In the genomic region with DNA sequence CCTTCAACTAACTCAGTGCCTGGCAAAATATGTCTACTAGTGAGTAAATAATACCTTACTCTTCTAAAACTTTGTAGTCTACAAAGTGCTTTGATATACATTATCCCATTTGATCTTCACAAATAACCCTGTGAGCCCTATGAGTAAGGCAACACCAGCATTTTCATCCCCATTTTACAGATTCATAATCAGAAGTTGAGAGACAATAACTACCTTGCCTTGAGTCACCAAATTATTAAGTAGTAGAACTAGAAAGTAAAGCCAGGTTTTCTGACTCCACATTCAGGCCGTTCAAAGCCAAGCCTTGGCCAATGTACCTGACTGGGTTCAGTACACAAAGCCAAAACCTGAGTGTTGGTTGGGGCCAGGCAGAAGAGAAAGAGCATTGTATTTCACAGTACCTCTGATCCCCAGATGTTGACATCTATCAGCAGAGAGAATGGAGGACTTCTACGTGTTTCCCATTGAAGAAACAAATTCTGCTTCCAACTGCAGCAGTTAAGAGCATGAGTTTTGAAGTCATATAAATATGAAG, we compare ENCODE assay signal across 1 cellular context.
TF ChIP-seq lines count a peak whose summit lies in the region.

No MANE protein-coding gene starts in this region.

TF ChIP-seq in HepG2, 621 proteins besides CTCF, POLR2A, EP300 and RAD21 (continued from another document and continues in another):
- TF ChIP-seq REXO4 (CRISPR knock-in tag; IDR thresholded peaks at IDR 0.05; ENCODE audit: borderline replicate concordance): no peak
- TF ChIP-seq ASH2L (IDR thresholded peaks at IDR 0.05; ENCODE audit: insufficient read length, low read depth, low read length): peak; percentile 36
- no peak for TF ChIP-seq ZNF724P (CRISPR knock-in tag; IDR thresholded peaks at IDR 0.05; ENCODE audit: borderline replicate concordance)
- TF ChIP-seq, protein P1, sequence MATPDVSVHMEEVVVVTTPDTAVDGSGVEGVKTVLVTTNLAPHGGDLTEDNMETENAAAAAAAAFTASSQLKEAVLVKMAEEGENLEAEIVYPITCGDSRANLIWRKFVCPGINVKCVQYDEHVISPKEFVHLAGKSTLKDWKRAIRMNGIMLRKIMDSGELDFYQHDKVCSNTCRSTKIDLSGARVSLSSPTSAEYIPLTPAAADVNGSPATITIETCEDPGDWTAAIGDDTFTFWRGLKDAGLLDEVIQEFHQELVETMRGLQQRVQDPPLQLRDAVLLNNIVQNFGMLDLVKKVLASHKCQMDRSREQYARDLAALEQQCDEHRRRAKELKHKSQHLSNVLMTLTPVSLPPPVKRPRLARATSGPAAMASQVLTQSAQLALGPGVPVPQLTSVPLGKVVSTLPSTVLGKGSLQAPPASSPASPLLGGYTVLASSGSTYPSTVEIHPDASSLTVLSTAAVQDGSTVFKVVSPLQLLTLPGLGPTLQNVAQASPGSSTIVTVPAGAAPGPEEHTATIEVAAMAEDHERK (CRISPR knock-in tag; IDR thresholded peaks at IDR 0.05; ENCODE audit: low read depth): no peak
- TF ChIP-seq CREM (IDR thresholded peaks at IDR 0.05): no peak
- TF ChIP-seq CREM (CRISPR knock-in tag; IDR thresholded peaks at IDR 0.05): no peak
- TF ChIP-seq, protein P2, sequence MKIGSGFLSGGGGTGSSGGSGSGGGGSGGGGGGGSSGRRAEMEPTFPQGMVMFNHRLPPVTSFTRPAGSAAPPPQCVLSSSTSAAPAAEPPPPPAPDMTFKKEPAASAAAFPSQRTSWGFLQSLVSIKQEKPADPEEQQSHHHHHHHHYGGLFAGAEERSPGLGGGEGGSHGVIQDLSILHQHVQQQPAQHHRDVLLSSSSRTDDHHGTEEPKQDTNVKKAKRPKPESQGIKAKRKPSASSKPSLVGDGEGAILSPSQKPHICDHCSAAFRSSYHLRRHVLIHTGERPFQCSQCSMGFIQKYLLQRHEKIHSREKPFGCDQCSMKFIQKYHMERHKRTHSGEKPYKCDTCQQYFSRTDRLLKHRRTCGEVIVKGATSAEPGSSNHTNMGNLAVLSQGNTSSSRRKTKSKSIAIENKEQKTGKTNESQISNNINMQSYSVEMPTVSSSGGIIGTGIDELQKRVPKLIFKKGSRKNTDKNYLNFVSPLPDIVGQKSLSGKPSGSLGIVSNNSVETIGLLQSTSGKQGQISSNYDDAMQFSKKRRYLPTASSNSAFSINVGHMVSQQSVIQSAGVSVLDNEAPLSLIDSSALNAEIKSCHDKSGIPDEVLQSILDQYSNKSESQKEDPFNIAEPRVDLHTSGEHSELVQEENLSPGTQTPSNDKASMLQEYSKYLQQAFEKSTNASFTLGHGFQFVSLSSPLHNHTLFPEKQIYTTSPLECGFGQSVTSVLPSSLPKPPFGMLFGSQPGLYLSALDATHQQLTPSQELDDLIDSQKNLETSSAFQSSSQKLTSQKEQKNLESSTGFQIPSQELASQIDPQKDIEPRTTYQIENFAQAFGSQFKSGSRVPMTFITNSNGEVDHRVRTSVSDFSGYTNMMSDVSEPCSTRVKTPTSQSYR (CRISPR knock-in tag; IDR thresholded peaks at IDR 0.05; ENCODE audit: borderline replicate concordance): no peak
- TF ChIP-seq ZNF337 (CRISPR knock-in tag; IDR thresholded peaks at IDR 0.05; ENCODE audit: borderline replicate concordance, low read depth): no peak
- no peak for TF ChIP-seq ZNF350 (CRISPR knock-in tag; IDR thresholded peaks at IDR 0.05; ENCODE audit: borderline replicate concordance, low read depth)
- TF ChIP-seq CBX1 (IDR thresholded peaks at IDR 0.05; ENCODE audit: low read depth): no peak
- TF ChIP-seq HNRNPK (IDR thresholded peaks at IDR 0.05; ENCODE audit: low read depth, low read length, poor library complexity, severe bottlenecking): no peak
- no peak for TF ChIP-seq ZNF124 (CRISPR knock-in tag; IDR thresholded peaks at IDR 0.05)
- no peak for TF ChIP-seq KDM4B (CRISPR knock-in tag; IDR thresholded peaks at IDR 0.05)
- TF ChIP-seq, protein P3, sequence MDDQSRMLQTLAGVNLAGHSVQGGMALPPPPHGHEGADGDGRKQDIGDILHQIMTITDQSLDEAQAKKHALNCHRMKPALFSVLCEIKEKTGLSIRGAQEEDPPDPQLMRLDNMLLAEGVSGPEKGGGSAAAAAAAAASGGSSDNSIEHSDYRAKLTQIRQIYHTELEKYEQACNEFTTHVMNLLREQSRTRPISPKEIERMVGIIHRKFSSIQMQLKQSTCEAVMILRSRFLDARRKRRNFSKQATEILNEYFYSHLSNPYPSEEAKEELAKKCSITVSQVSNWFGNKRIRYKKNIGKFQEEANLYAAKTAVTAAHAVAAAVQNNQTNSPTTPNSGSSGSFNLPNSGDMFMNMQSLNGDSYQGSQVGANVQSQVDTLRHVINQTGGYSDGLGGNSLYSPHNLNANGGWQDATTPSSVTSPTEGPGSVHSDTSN (CRISPR knock-in tag; IDR thresholded peaks at IDR 0.05; ENCODE audit: borderline replicate concordance): no peak
- TF ChIP-seq, protein P4, sequence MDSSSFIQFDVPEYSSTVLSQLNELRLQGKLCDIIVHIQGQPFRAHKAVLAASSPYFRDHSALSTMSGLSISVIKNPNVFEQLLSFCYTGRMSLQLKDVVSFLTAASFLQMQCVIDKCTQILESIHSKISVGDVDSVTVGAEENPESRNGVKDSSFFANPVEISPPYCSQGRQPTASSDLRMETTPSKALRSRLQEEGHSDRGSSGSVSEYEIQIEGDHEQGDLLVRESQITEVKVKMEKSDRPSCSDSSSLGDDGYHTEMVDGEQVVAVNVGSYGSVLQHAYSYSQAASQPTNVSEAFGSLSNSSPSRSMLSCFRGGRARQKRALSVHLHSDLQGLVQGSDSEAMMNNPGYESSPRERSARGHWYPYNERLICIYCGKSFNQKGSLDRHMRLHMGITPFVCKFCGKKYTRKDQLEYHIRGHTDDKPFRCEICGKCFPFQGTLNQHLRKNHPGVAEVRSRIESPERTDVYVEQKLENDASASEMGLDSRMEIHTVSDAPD (CRISPR knock-in tag; IDR thresholded peaks at IDR 0.05): peak; percentile 93
- no peak for TF ChIP-seq FOXC1 (CRISPR knock-in tag; IDR thresholded peaks at IDR 0.05; ENCODE audit: borderline replicate concordance)
- no peak for TF ChIP-seq RNF2 (conservative IDR thresholded peaks at IDR 0.05; ENCODE audit: low read depth)
- no peak for TF ChIP-seq MIER3 (CRISPR knock-in tag; IDR thresholded peaks at IDR 0.05; ENCODE audit: borderline replicate concordance)
- no peak for TF ChIP-seq CBX2 (IDR thresholded peaks at IDR 0.05; ENCODE audit: low read depth, low read length)
- TF ChIP-seq CBX2 (CRISPR knock-in tag; IDR thresholded peaks at IDR 0.05; ENCODE audit: low read depth): no peak
- TF ChIP-seq ZNF274 (CRISPR knock-in tag; IDR thresholded peaks at IDR 0.05): no peak
- no peak for TF ChIP-seq ZNF260 (CRISPR knock-in tag; IDR thresholded peaks at IDR 0.05; ENCODE audit: borderline replicate concordance, low read depth)
- TF ChIP-seq, protein P5, sequence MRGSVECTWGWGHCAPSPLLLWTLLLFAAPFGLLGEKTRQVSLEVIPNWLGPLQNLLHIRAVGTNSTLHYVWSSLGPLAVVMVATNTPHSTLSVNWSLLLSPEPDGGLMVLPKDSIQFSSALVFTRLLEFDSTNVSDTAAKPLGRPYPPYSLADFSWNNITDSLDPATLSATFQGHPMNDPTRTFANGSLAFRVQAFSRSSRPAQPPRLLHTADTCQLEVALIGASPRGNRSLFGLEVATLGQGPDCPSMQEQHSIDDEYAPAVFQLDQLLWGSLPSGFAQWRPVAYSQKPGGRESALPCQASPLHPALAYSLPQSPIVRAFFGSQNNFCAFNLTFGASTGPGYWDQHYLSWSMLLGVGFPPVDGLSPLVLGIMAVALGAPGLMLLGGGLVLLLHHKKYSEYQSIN (CRISPR knock-in tag; IDR thresholded peaks at IDR 0.05; ENCODE audit: borderline replicate concordance): no peak
- TF ChIP-seq, protein P6, sequence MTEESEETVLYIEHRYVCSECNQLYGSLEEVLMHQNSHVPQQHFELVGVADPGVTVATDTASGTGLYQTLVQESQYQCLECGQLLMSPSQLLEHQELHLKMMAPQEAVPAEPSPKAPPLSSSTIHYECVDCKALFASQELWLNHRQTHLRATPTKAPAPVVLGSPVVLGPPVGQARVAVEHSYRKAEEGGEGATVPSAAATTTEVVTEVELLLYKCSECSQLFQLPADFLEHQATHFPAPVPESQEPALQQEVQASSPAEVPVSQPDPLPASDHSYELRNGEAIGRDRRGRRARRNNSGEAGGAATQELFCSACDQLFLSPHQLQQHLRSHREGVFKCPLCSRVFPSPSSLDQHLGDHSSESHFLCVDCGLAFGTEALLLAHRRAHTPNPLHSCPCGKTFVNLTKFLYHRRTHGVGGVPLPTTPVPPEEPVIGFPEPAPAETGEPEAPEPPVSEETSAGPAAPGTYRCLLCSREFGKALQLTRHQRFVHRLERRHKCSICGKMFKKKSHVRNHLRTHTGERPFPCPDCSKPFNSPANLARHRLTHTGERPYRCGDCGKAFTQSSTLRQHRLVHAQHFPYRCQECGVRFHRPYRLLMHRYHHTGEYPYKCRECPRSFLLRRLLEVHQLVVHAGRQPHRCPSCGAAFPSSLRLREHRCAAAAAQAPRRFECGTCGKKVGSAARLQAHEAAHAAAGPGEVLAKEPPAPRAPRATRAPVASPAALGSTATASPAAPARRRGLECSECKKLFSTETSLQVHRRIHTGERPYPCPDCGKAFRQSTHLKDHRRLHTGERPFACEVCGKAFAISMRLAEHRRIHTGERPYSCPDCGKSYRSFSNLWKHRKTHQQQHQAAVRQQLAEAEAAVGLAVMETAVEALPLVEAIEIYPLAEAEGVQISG (CRISPR knock-in tag; IDR thresholded peaks at IDR 0.05): no peak
- no peak for TF ChIP-seq SIX4 (CRISPR knock-in tag; IDR thresholded peaks at IDR 0.05)
- TF ChIP-seq TCF12 (IDR thresholded peaks at IDR 0.05): no peak
- TF ChIP-seq TCF12 (CRISPR knock-in tag; IDR thresholded peaks at IDR 0.05): no peak
- no peak; the same call in 1 of the 2 replicates for TF ChIP-seq FOXK1 (CRISPR knock-in tag; IDR thresholded peaks at IDR 0.05; ENCODE audit: borderline replicate concordance, low read depth)
- no peak; the same call in 1 of the 2 replicates for TF ChIP-seq ZNF292 (CRISPR knock-in tag; IDR thresholded peaks at IDR 0.05; ENCODE audit: borderline replicate concordance, low read depth)
- TF ChIP-seq, protein P7, sequence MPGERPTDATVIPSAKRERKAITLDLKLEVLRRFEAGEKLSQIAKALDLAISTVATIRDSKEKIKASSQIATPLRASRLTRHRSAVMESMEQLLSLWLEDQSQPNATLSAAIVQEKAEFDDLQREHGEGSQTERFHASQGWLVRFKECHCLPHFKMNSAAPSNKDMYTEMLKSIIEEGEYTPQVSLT (CRISPR knock-in tag; IDR thresholded peaks at IDR 0.05; ENCODE audit: borderline replicate concordance, low read depth): no peak
- TF ChIP-seq, protein P8, sequence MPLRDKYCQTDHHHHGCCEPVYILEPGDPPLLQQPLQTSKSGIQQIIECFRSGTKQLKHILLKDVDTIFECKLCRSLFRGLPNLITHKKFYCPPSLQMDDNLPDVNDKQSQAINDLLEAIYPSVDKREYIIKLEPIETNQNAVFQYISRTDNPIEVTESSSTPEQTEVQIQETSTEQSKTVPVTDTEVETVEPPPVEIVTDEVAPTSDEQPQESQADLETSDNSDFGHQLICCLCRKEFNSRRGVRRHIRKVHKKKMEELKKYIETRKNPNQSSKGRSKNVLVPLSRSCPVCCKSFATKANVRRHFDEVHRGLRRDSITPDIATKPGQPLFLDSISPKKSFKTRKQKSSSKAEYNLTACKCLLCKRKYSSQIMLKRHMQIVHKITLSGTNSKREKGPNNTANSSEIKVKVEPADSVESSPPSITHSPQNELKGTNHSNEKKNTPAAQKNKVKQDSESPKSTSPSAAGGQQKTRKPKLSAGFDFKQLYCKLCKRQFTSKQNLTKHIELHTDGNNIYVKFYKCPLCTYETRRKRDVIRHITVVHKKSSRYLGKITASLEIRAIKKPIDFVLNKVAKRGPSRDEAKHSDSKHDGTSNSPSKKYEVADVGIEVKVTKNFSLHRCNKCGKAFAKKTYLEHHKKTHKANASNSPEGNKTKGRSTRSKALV (CRISPR knock-in tag; IDR thresholded peaks at IDR 0.05): no peak
- no peak for TF ChIP-seq SMARCC2 (IDR thresholded peaks at IDR 0.05)
- no peak for TF ChIP-seq GZF1 (CRISPR knock-in tag; IDR thresholded peaks at IDR 0.05)
- TF ChIP-seq MED8 (CRISPR knock-in tag; IDR thresholded peaks at IDR 0.05; ENCODE audit: insufficient replicate concordance): no peak
- peak; percentile 67 for TF ChIP-seq MIXL1 (CRISPR knock-in tag; IDR thresholded peaks at IDR 0.05)
- no peak for TF ChIP-seq ZFP36 (IDR thresholded peaks at IDR 0.05; ENCODE audit: borderline replicate concordance, low read depth, low read length, partially characterized antibody)
- TF ChIP-seq ZNF460 (CRISPR knock-in tag; IDR thresholded peaks at IDR 0.05; ENCODE audit: borderline replicate concordance): no peak
- TF ChIP-seq ISL2 (CRISPR knock-in tag; IDR thresholded peaks at IDR 0.05): no peak; the same call in 1 of the 2 replicates
- TF ChIP-seq ZNF660 (CRISPR knock-in tag; IDR thresholded peaks at IDR 0.05; ENCODE audit: borderline replicate concordance, low read depth): no peak
- TF ChIP-seq, protein P9, sequence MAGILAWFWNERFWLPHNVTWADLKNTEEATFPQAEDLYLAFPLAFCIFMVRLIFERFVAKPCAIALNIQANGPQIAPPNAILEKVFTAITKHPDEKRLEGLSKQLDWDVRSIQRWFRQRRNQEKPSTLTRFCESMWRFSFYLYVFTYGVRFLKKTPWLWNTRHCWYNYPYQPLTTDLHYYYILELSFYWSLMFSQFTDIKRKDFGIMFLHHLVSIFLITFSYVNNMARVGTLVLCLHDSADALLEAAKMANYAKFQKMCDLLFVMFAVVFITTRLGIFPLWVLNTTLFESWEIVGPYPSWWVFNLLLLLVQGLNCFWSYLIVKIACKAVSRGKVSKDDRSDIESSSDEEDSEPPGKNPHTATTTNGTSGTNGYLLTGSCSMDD (CRISPR knock-in tag; IDR thresholded peaks at IDR 0.05): no peak
- TF ChIP-seq, protein P10, sequence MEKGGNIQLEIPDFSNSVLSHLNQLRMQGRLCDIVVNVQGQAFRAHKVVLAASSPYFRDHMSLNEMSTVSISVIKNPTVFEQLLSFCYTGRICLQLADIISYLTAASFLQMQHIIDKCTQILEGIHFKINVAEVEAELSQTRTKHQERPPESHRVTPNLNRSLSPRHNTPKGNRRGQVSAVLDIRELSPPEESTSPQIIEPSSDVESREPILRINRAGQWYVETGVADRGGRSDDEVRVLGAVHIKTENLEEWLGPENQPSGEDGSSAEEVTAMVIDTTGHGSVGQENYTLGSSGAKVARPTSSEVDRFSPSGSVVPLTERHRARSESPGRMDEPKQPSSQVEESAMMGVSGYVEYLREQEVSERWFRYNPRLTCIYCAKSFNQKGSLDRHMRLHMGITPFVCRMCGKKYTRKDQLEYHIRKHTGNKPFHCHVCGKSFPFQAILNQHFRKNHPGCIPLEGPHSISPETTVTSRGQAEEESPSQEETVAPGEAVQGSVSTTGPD (CRISPR knock-in tag; IDR thresholded peaks at IDR 0.05): peak; percentile 60; the same call in 1 of the 2 replicates
- peak; percentile 75; the same call in 1 of the 2 replicates for TF ChIP-seq RCOR2 (CRISPR knock-in tag; IDR thresholded peaks at IDR 0.05)
- TF ChIP-seq, protein P11, sequence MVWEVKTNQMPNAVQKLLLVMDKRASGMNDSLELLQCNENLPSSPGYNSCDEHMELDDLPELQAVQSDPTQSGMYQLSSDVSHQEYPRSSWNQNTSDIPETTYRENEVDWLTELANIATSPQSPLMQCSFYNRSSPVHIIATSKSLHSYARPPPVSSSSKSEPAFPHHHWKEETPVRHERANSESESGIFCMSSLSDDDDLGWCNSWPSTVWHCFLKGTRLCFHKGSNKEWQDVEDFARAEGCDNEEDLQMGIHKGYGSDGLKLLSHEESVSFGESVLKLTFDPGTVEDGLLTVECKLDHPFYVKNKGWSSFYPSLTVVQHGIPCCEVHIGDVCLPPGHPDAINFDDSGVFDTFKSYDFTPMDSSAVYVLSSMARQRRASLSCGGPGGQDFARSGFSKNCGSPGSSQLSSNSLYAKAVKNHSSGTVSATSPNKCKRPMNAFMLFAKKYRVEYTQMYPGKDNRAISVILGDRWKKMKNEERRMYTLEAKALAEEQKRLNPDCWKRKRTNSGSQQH (CRISPR knock-in tag; IDR thresholded peaks at IDR 0.05; ENCODE audit: low read depth): no peak
- TF ChIP-seq ZNF501 (CRISPR knock-in tag; IDR thresholded peaks at IDR 0.05): no peak
- no peak for TF ChIP-seq TEAD2 (CRISPR knock-in tag; IDR thresholded peaks at IDR 0.05)
- TF ChIP-seq SUZ12 (IDR thresholded peaks at IDR 0.05; ENCODE audit: low read depth, low read length): no peak
